Comparison of ENCODE assay signal across 9 cellular contexts in the genomic region with DNA sequence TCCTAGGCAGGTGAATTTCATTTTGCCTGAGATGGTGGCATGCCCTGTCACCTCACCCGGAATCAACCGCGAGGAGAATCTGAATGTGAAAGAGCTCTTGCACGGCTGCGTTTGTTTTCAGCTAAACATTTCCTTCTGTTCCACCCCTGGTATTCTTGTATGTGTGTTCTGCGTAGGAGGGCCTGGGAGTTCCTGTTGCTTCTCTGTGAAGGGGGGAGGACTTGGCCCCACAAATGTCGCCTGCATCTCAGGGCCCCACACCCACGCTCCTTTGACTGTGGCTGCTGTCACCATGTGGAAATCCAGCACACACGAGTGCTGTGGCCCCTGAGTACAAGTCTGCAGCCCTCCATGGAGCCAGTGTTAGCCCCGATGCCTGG. TPM values are rescaled to one million over a fixed set of nuclear protein-coding genes. Genes with fewer than 3 reads are reported as not detected.
DNase-seq lines count a peak whose midpoint lies in the region; ATAC-seq and TF ChIP-seq lines count a peak whose summit lies in the region.
"Had no signal": no experiment of that assay in that cellular context is flagged by ENCODE, and none has a peak within 500 bp of the region (broad histone marks: within the 10 kb centered on the region; RNA-seq: fewer than 3 reads in every experiment).

No MANE protein-coding gene starts in this region.

- TF ChIP-seq POLR2A in adrenal gland (IDR thresholded peaks at IDR 0.05) = no peak

- ATAC-seq in GM21390 (IDR thresholded peaks at IDR 0.05; ENCODE audit: unreplicated experiment) (peak; percentile 44), HG03045 (IDR thresholded peaks at IDR 0.05; ENCODE audit: unreplicated experiment) (no peak)
- ATAC-seq: K562 had no signal

- no peak overlapping the region for H3K4me3 ChIP-seq in adrenal gland
- no peak overlapping the region for H3K4me3 ChIP-seq in brain microvascular endothelial cell (ENCODE audit: low read depth, low read length)
- H3K4me3 ChIP-seq: K562 had no signal

- DNase-seq in RPMI8226 (peak; percentile 46), adrenal gland (peak in 1 of 7 donors; percentile 13), brain microvascular endothelial cell (no peak), COLO829 (ENCODE audit: low spot score) (no peak), HPDE6-E6E7 (ENCODE audit: extremely low spot score) (no peak)
- DNase-seq in stimulated activated CD4-positive, alpha-beta T cell treated with anti-CD3 and anti-CD28 coated beads, Interleukin-2, amount 100 ng/mL, for 24 hours = peak; percentile 65 to 71

- TF ChIP-seq CTCF in adrenal gland (IDR thresholded peaks at IDR 0.05) (no peak), brain microvascular endothelial cell (IDR thresholded peaks at IDR 0.05; ENCODE audit: low read depth, low read length, missing control alignments) (no peak)

- in situ Hi-C loops in brain microvascular endothelial cell (cut with HindIII; ENCODE audit: low pct_ligation_motif_present, low sequenced_read_pairs) = no loop called here

- peak overlapping the region in 3 of 5 donors; percentile 40 to 78 (median 60) for H3K27ac ChIP-seq in adrenal gland
- H3K27ac ChIP-seq in brain microvascular endothelial cell = no peak overlapping the region

- H3K27me3 ChIP-seq in adrenal gland = no peaks in the 10 kb centered on the region
- H3K27me3 ChIP-seq in brain microvascular endothelial cell (replicated peaks) = no peaks in the 10 kb centered on the region

- H3K36me3 ChIP-seq in adrenal gland (replicated peaks in 1 of 2) (no peaks in the 10 kb centered on the region), brain microvascular endothelial cell (replicated peaks) (no peaks in the 10 kb centered on the region)

- peaks cover 17 to 29% of the 10 kb centered on the region in 2 donors for H3K4me1 ChIP-seq in adrenal gland (replicated peaks in 1 of 2)

- intact Hi-C loops in adrenal gland (cut with DNase I) = loop anchor here in 1 of 2 donors (10.0 kb wide), 1 partner anchor 236 kb away; no protein-coding TSS in a partner anchor

- 58 to 78% (median 72%) methylated on average over 4 to 10 of the region's 10 CpGs for WGBS in adrenal gland, 4 donors

- H3K9me3 ChIP-seq in adrenal gland (replicated peaks in 1 of 3) = no peaks in the 10 kb centered on the region

RNA-seq across cellular contexts. Expression of a gene that starts 45.8 kb away (rescaled TPM):
- 1 to 10 TPM; 3.6 to 8.8 (median 5.0) TPM for total RNA-seq in adrenal gland
- polyA plus RNA-seq in adrenal gland = 1 to 10 TPM; 1.2 to 3.6 (median 1.3) TPM

Comparison
In these comparisons a context has a peak if more than half of its experiments do, and no peak if none do; other contexts are left out.
1. DNase-seq: peak in RPMI8226 (single experiment) and stimulated activated CD4-positive, alpha-beta T cell treated with anti-CD3 and anti-CD28 coated beads, Interleukin-2, amount 100 ng/mL, for 24 hours (2 of 2); none in brain microvascular endothelial cell (single experiment), COLO829 (single experiment) and HPDE6-E6E7 (single experiment).